Comparison of ENCODE assay signal across 14 cellular contexts in genomic region chr1:201214461-201214860, GRCh38. TPM values are rescaled to one million over a fixed set of nuclear protein-coding genes. Genes with fewer than 3 reads are reported as not detected.
DNase-seq lines count a peak whose midpoint lies in the region; ATAC-seq and TF ChIP-seq lines count a peak whose summit lies in the region.
"Had no signal": no experiment of that assay in that cellular context is flagged by ENCODE, and none has a peak within 500 bp of the region (broad histone marks: within the 10 kb centered on the region; RNA-seq: fewer than 3 reads in every experiment).

No MANE protein-coding gene starts in this region.

- DNase-seq in AG04449 (ENCODE audit: low read depth, low spot score), result no peak
- peak; percentile 28 for DNase-seq in OCI-M1 (lab: John Stamatoyannopoulos, UW)
- no peak for DNase-seq in foreskin keratinocyte
- DNase-seq in 8988T, result no peak
- no peak for DNase-seq in amygdala (lab: John Stamatoyannopoulos, UW)
- DNase-seq: activated naive CD8-positive, alpha-beta T cell treated with anti-CD3 and anti-CD28 coated beads, Interleukin-2, amount 10 ng/mL, durations not matched to agents 7 days and 5 days; GOT3; NCI-H1105; stimulated activated naive B cell treated with anti-CD40 and anti-IgM and Interleukin-4, amounts not matched to agents 10 μg/mL and 1 μg/mL and 100 μg/mL, for 72 hours had no signal

- no peaks in the 10 kb centered on the region for H3K4me1 ChIP-seq in foreskin keratinocyte
- H3K4me1 ChIP-seq: Caco-2 had no signal

- H3K27ac ChIP-seq in foreskin keratinocyte, result no peak overlapping the region
- H3K27ac ChIP-seq: VCaP had no signal

- CTCF ChIA-PET in AG04449 (lab: Yijun Ruan, JAX), result interaction anchor here (0.8 to 1.7 kb wide), 3 partner anchors 15 to 242 kb away, joined by 3 to 5 read pairs (median 3); no protein-coding TSS in a partner anchor

- H3K27me3 ChIP-seq in foreskin keratinocyte, result peaks cover 39% of the 10 kb centered on the region

- POLR2A ChIA-PET in AG04449 (lab: Yijun Ruan, JAX), result no interaction called here

- ATAC-seq in foreskin keratinocyte, result peak; percentile 24
- ATAC-seq in HG03354 (IDR thresholded peaks at IDR 0.05; ENCODE audit: poor library complexity, severe bottlenecking, unreplicated experiment), result no peak
- ATAC-seq in GM21717 (IDR thresholded peaks at IDR 0.05; ENCODE audit: unreplicated experiment), result no peak

- H3K4me3 ChIP-seq in AG04449 (ENCODE audit: low read depth, low read length), result no peak overlapping the region

- TF ChIP-seq CTCF in AG04449 (IDR thresholded peaks at IDR 0.05; ENCODE audit: insufficient read depth, low read length, missing control alignments), result peak; percentile 7
- TF ChIP-seq CTCF in GM12874 (IDR thresholded peaks at IDR 0.05; ENCODE audit: insufficient read depth, low read depth, low read length), result 0 out of 2 replicates have a peak, but pooled peaks have one; percentile 5
- TF ChIP-seq CTCF in foreskin keratinocyte (conservative IDR thresholded peaks at IDR 0.05), result peak; percentile 49

RNA-seq across cellular contexts. Expression of gene IGFN1, which starts 23.8 kb away (rescaled TPM):
- not detected in 2 replicates for total RNA-seq in foreskin keratinocyte
- polyA plus RNA-seq in foreskin keratinocyte, result not detected in 2 replicates
- total RNA-seq: activated naive CD8-positive, alpha-beta T cell treated with anti-CD3 and anti-CD28 coated beads, Interleukin-2, amount 10 ng/mL, durations not matched to agents 7 days and 5 days had no signal
